ENCODE assay signal across 9 cellular contexts in the genomic region with DNA sequence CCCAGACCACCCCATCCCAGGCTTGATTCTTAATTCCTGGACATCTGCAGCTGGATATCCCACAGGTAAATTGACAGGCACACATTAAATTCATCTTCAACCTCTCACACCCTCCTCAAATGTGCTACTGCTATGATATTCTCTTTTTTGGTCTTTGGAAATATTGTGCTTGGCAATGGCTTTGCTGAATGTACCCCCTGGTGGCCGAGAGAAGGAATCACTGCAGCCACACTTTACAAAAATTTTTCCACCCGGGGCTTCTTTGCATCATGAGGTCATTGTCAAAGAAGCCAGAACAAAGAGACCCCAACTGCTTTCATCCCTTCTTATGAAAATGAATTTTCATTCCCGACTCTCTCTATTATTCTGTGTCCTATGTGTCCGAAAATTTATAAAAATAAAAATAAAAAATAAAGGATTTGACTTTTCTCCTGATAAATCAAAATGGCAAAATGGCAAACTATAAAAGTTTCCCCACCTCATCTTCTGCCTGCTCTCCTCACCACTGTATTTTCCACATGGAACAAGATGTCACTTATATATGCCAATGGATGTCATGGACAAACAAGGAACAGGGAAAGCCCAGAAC. TPM values are rescaled to one million over a fixed set of nuclear protein-coding genes. Genes with fewer than 3 reads are reported as not detected.
DNase-seq lines count a peak whose midpoint lies in the region; ATAC-seq, FAIRE-seq and TF ChIP-seq lines count a peak whose summit lies in the region.
"Had no signal": no experiment of that assay in that cellular context is flagged by ENCODE, and none has a peak within 500 bp of the region (broad histone marks: within the 10 kb centered on the region; RNA-seq: fewer than 3 reads in every experiment).

No MANE protein-coding gene starts in this region.

- H3K14ac ChIP-seq in IMR-90 (replicated peaks; ENCODE audit: low read depth, low read length), result no peak overlapping the region

- H3K36me3 ChIP-seq in IMR-90 (ENCODE audit: control insufficient read depth, insufficient read depth, low read length) (no peaks in the 10 kb centered on the region), keratinocyte (ENCODE audit: control insufficient read depth in 2 of 2, extremely low read depth in 1 of 2, insufficient read depth in 2 of 2, low read length in 2 of 2) (no peaks in the 10 kb centered on the region), upper lobe of right lung (no peaks in the 10 kb centered on the region)

- H4K20me1 ChIP-seq in IMR-90 (ENCODE audit: insufficient read depth, low read length) (no peaks in the 10 kb centered on the region), keratinocyte (ENCODE audit: control insufficient read depth, extremely low read depth, insufficient read depth, low read length) (no peaks in the 10 kb centered on the region)

- WGBS in IMR-90 (ENCODE audit: extremely low coverage in 2 of 2, insufficient read length in 1 of 2), 2 experiments, result no CpG with 5 or more reads among the region's 4 CpGs

- intact Hi-C loops in IMR-90 (cut with micrococcal nuclease), result loop anchor here (1.0 kb wide), 3 partner anchors 117 to 590 kb away; a partner anchor contains a TSS
- intact Hi-C loops in activated B cell treated with CpG ODN at 0.5 μM for 24 hours (cut with micrococcal nuclease), result loop anchor here (1.0 to 2.0 kb wide), 5 partner anchors 176 to 590 kb away; a partner anchor contains a TSS
- intact Hi-C loops in upper lobe of right lung (cut with DNase I), result no loop called here

- H3K23ac ChIP-seq in IMR-90 (ENCODE audit: low read depth, low read length), result no peak overlapping the region

- no peaks in the 10 kb centered on the region for H3K36me3 Mint-ChIP-seq in activated B cell treated with CpG ODN at 0.5 μM for 24 hours (ENCODE audit: low read depth)
- H3K36me3 Mint-ChIP-seq: IgD-negative memory B cell had no signal

- H3K79me1 ChIP-seq in IMR-90 (ENCODE audit: low read depth in 1 of 2, low read length in 2 of 2), result no peaks in the 10 kb centered on the region

- H3K4me1 ChIP-seq in IMR-90 (ENCODE audit: control insufficient read depth, insufficient read depth, low read length) (0 out of 2 replicates have a peak, but pooled peaks cover 2% of the 10 kb centered on the region), keratinocyte (ENCODE audit: control insufficient read depth, extremely low read depth, insufficient read depth, low read length) (no peaks in the 10 kb centered on the region), upper lobe of right lung (no peaks in the 10 kb centered on the region)

- ATAC-seq in GM18867 (IDR thresholded peaks at IDR 0.05; ENCODE audit: unreplicated experiment), result peak; percentile 78
- peak; percentile 82 for ATAC-seq in IMR-90 (ENCODE audit: low read depth)
- peak; percentile 58 for ATAC-seq in activated B cell treated with CpG ODN at 0.5 μM for 24 hours (ENCODE audit: low read depth)
- peak; percentile 63 for ATAC-seq in upper lobe of right lung
- no peak for ATAC-seq in HG02763 (IDR thresholded peaks at IDR 0.05; ENCODE audit: unreplicated experiment)

- no TSS peak for BruUV-seq in IMR-90 (replicated peaks; lab: Mats Ljungman, UMichigan)

- H4K8ac ChIP-seq in IMR-90 (ENCODE audit: low read depth in 2 of 2, low read length in 2 of 2), result no peak overlapping the region

- H3K4me3 Mint-ChIP-seq in activated B cell treated with CpG ODN at 0.5 μM for 24 hours, result no peak overlapping the region
- H3K4me3 Mint-ChIP-seq: IgD-negative memory B cell had no signal

- POLR2A ChIA-PET in IMR-90 (lab: Charles Lee; ENCODE audit: unreplicated experiment) (no interaction called here), activated B cell treated with CpG ODN at 0.5 μM for 24 hours (lab: Charles Lee) (no interaction called here)

- no peak overlapping the region for H4K5ac ChIP-seq in IMR-90 (ENCODE audit: low read depth, low read length)

- H3K9me1 ChIP-seq in IMR-90 (ENCODE audit: insufficient read depth, low read length) (no peaks in the 10 kb centered on the region), keratinocyte (ENCODE audit: control insufficient read depth, extremely low read depth, insufficient read depth, low read length) (no peaks in the 10 kb centered on the region)

- no peak overlapping the region for H2BK120ac ChIP-seq in IMR-90 (ENCODE audit: low read depth, low read length)

- CTCF ChIA-PET in IMR-90 (lab: Yijun Ruan, JAX) (interaction anchor here (1.0 to 2.4 kb wide), 2 partner anchors 117 to 128 kb away, joined by 4 to 8 read pairs; no protein-coding TSS in a partner anchor), activated B cell treated with CpG ODN at 0.5 μM for 24 hours (lab: Charles Lee) (interaction anchor here (0.7 to 4.2 kb wide), 9 partner anchors 21 to 876 kb away, joined by 3 to 21 read pairs (median 7); no protein-coding TSS in a partner anchor)

- peaks cover 12% of the 10 kb centered on the region for H3K27me3 Mint-ChIP-seq in activated B cell treated with CpG ODN at 0.5 μM for 24 hours

- H3K4me3 ChIP-seq in IMR-90 (ENCODE audit: insufficient read depth, low read depth, low read length), result no peak overlapping the region
- H3K4me3 ChIP-seq in keratinocyte (ENCODE audit: control insufficient read depth in 2 of 3, extremely low read depth in 1 of 3, insufficient read depth in 2 of 3, low read depth in 1 of 3, low read length in 3 of 3), result no peak overlapping the region
- no peak overlapping the region for H3K4me3 ChIP-seq in upper lobe of right lung

- in situ Hi-C loops in IMR-90 (cut with MboI; ENCODE audit: low sequenced_read_pairs), result loop anchor here (10.0 to 25.0 kb wide), 3 partner anchors 114 to 576 kb away; a partner anchor contains a TSS

- no peak overlapping the region for H2AK9ac ChIP-seq in IMR-90 (replicated peaks; ENCODE audit: low read depth, low read length, poor library complexity)

- H3K9me3 ChIP-seq in IMR-90 (ENCODE audit: control insufficient read depth, insufficient read depth, low read length) (no peaks in the 10 kb centered on the region), keratinocyte (ENCODE audit: control insufficient read depth, low read depth, low read length) (no peaks in the 10 kb centered on the region), upper lobe of right lung (no peaks in the 10 kb centered on the region)

- H3K79me2 ChIP-seq in keratinocyte (ENCODE audit: control insufficient read depth, insufficient read depth, low read length), result no peaks in the 10 kb centered on the region

- no peak overlapping the region for H4K91ac ChIP-seq in IMR-90 (ENCODE audit: insufficient read depth, low read depth, low read length)

- no peaks in the 10 kb centered on the region for H3K4me1 Mint-ChIP-seq in activated B cell treated with CpG ODN at 0.5 μM for 24 hours

- no peak overlapping the region for H2BK5ac ChIP-seq in IMR-90 (ENCODE audit: low read depth, low read length, poor library complexity, severe bottlenecking)

- no peak overlapping the region for H2BK20ac ChIP-seq in IMR-90 (ENCODE audit: low read depth, low read length)

- H2BK15ac ChIP-seq in IMR-90 (ENCODE audit: low read depth, low read length), result no peak overlapping the region

- no peak for TF ChIP-seq POLR2A in IMR-90 (IDR thresholded peaks at IDR 0.05; ENCODE audit: low read depth, low read length)

- no peak overlapping the region for H3K27ac ChIP-seq in C4-2B
- H3K27ac ChIP-seq in IMR-90 (ENCODE audit: insufficient read depth, low read length), result no peak overlapping the region
- no peak overlapping the region for H3K27ac ChIP-seq in keratinocyte (ENCODE audit: control insufficient read depth, insufficient read depth, low read length)
- H3K27ac ChIP-seq in upper lobe of right lung, result no peak overlapping the region

- H3K18ac ChIP-seq in IMR-90 (ENCODE audit: low read depth, low read length), result no peak overlapping the region

- peak; percentile 60 for TF ChIP-seq RAD21 in IMR-90 (IDR thresholded peaks at IDR 0.05; ENCODE audit: low read length)

- no peak overlapping the region for H2AK5ac ChIP-seq in IMR-90 (ENCODE audit: low read depth, low read length)

- H3K27me3 ChIP-seq in IMR-90 (ENCODE audit: control insufficient read depth, insufficient read depth, low read length) (peaks cover 17% of the 10 kb centered on the region), keratinocyte (ENCODE audit: control insufficient read depth, extremely low read depth, insufficient read depth, low read length) (no peaks in the 10 kb centered on the region), upper lobe of right lung (no peaks in the 10 kb centered on the region)

- DNase-seq in IMR-90 (peak; percentile 31), activated B cell treated with CpG ODN at 0.5 μM for 24 hours (no peak), keratinocyte (ENCODE audit: low read depth, low spot score) (no peak), upper lobe of right lung (no peak), GDM1 (lab: John Stamatoyannopoulos, UW) (no peak)

- H3K9me3 Mint-ChIP-seq in activated B cell treated with CpG ODN at 0.5 μM for 24 hours, result no peaks in the 10 kb centered on the region
- H3K9me3 Mint-ChIP-seq: IgD-negative memory B cell had no signal

- no peak overlapping the region for H3K4me2 ChIP-seq in IMR-90 (ENCODE audit: low read depth, low read length)
- H3K4me2 ChIP-seq in keratinocyte (ENCODE audit: control insufficient read depth, extremely low read depth, insufficient read depth, low read depth, low read length), result no peak overlapping the region

- no peak overlapping the region for H3K27ac Mint-ChIP-seq in activated B cell treated with CpG ODN at 0.5 μM for 24 hours
- H3K27ac Mint-ChIP-seq: IgD-negative memory B cell had no signal

- H3K56ac ChIP-seq in IMR-90 (ENCODE audit: extremely low read depth, insufficient read depth, low read length), result no peak overlapping the region

- peak; percentile 34 for FAIRE-seq in keratinocyte (lab: Jason Lieb, UNC)

- no peak overlapping the region for H3K4ac ChIP-seq in IMR-90 (ENCODE audit: low read depth, low read length)

- peak; percentile 88 for TF ChIP-seq CTCF in C4-2B (conservative IDR thresholded peaks at IDR 0.05)
- TF ChIP-seq CTCF in IMR-90 (conservative IDR thresholded peaks at IDR 0.05; ENCODE audit: low read depth, low read length), result peak; percentile 77
- peak; percentile 59 for TF ChIP-seq CTCF in activated B cell treated with CpG ODN at 0.5 μM for 24 hours (IDR thresholded peaks at IDR 0.05)
- TF ChIP-seq CTCF in keratinocyte (optimal IDR thresholded peaks at IDR 0.05 in 1 of 3, IDR thresholded peaks at IDR 0.05 in 1 of 3, conservative IDR thresholded peaks at IDR 0.05 in 1 of 3; ENCODE audit: extremely low read depth in 1 of 3, insufficient read depth in 2 of 3, low read length in 3 of 3), result peak; percentile 61 to 78 (median 76)
- TF ChIP-seq CTCF in upper lobe of right lung (IDR thresholded peaks at IDR 0.05), result peak; percentile 81

- H2AFZ ChIP-seq in IMR-90 (replicated peaks; ENCODE audit: low read length, poor library complexity), result no peak overlapping the region
- H2AFZ ChIP-seq in keratinocyte (ENCODE audit: control insufficient read depth, low read length), result no peak overlapping the region

- no peak overlapping the region for H3K9ac ChIP-seq in IMR-90 (ENCODE audit: low read depth, low read length)
- H3K9ac ChIP-seq in keratinocyte (ENCODE audit: control insufficient read depth, extremely low read depth, insufficient read depth, low read length), result no peak overlapping the region

- dilution Hi-C loops in IMR-90 (cut with HindIII; ENCODE audit: low sequenced_read_pairs, unreplicated experiment), result no loop called here
- dilution Hi-C loops in keratinocyte (cut with MboI; ENCODE audit: extremely low pct_ligation_motif_present, low sequenced_read_pairs), result no loop called here

RNA-seq across cellular contexts. Expression of a gene that starts 15.0 kb away (rescaled TPM):
- total RNA-seq in IMR-90 (2012; rRNA removed), result 3.9 and 4.7 TPM in 2 replicates
- polyA plus RNA-seq in IMR-90 (2012; rRNA removed), result 3.9 and 4.5 TPM in 2 replicates
- 1.4 and 2.5 TPM in 2 replicates for polyA plus RNA-seq in IMR-90 (2012; cell fraction: cytosol; rRNA removed)
- 3.1 and 7.8 TPM in 2 replicates for polyA plus RNA-seq in IMR-90 (2012; cell fraction: nucleus; rRNA removed; ENCODE audit: low replicate concordance)
- total RNA-seq in activated B cell treated with CpG ODN at 0.5 μM for 24 hours, result 22.3 and 25.9 TPM in 2 replicates
- 24.7 to 37.0 TPM (median 34.3 TPM) in 3 replicates for polyA plus RNA-seq in keratinocyte
- 12.8 TPM for polyA plus RNA-seq in keratinocyte (2011; ENCODE audit: low read depth)
- polyA plus RNA-seq in keratinocyte (2011; cell fraction: cytosol; rRNA removed), result 20.8 and 23.9 TPM in 2 replicates
- polyA plus RNA-seq in keratinocyte (2011; cell fraction: nucleus; rRNA removed), result 60.6 and 68.5 TPM in 2 replicates
- 33.2 and 59.8 TPM in 2 replicates for polyA plus RNA-seq in keratinocyte (2012; ENCODE audit: low replicate concordance)
- polyA minus RNA-seq in keratinocyte, result 27.3 to 49.0 TPM (median 47.8 TPM) in 3 replicates
- 17.1 TPM for polyA minus RNA-seq in keratinocyte (2011; cell fraction: cytosol; rRNA and poly(A)+ RNA removed)
- polyA minus RNA-seq in keratinocyte (2011; cell fraction: nucleus; rRNA and poly(A)+ RNA removed), result 12.7 and 17.5 TPM in 2 replicates
- total RNA-seq in upper lobe of right lung, result 14.2 TPM

RNA-seq across cellular contexts. Expression of a gene that starts 17.9 kb away (rescaled TPM):
- under 0.01 TPM in 1 of 2 replicates, not detected in the other for total RNA-seq in IMR-90 (2012; rRNA removed)
- polyA plus RNA-seq in IMR-90 (2012; rRNA removed), result 0.07 TPM in 1 of 2 replicates, not detected in the other
- polyA plus RNA-seq in IMR-90 (2012; cell fraction: cytosol; rRNA removed), result 0.02 TPM in 1 of 2 replicates, not detected in the other
- polyA plus RNA-seq in IMR-90 (2012; cell fraction: nucleus; rRNA removed; ENCODE audit: low replicate concordance), result 0.05 and 2.3 TPM in 2 replicates
- total RNA-seq in activated B cell treated with CpG ODN at 0.5 μM for 24 hours, result not detected in 2 replicates
- 1.7 to 8.1 TPM (median 2.8 TPM) in 3 replicates for polyA plus RNA-seq in keratinocyte
- polyA plus RNA-seq in keratinocyte (2011; ENCODE audit: low read depth), result 9.8 TPM
- 0.23 and 0.66 TPM in 2 replicates for polyA plus RNA-seq in keratinocyte (2011; cell fraction: cytosol; rRNA removed)
- polyA plus RNA-seq in keratinocyte (2011; cell fraction: nucleus; rRNA removed), result 38.0 and 53.4 TPM in 2 replicates
- polyA plus RNA-seq in keratinocyte (2012; ENCODE audit: low replicate concordance), result 0.28 and 6.6 TPM in 2 replicates
- 4.9 to 11.0 TPM (median 10.3 TPM) in 3 replicates for polyA minus RNA-seq in keratinocyte
- polyA minus RNA-seq in keratinocyte (2011; cell fraction: cytosol; rRNA and poly(A)+ RNA removed), result not detected
- 6.4 and 14.7 TPM in 2 replicates for polyA minus RNA-seq in keratinocyte (2011; cell fraction: nucleus; rRNA and poly(A)+ RNA removed)
- 6.4 TPM for total RNA-seq in upper lobe of right lung
- polyA plus RNA-seq: IgD-negative memory B cell had no signal
